ENCODE assay signal across 19 cellular contexts in the genomic region with DNA sequence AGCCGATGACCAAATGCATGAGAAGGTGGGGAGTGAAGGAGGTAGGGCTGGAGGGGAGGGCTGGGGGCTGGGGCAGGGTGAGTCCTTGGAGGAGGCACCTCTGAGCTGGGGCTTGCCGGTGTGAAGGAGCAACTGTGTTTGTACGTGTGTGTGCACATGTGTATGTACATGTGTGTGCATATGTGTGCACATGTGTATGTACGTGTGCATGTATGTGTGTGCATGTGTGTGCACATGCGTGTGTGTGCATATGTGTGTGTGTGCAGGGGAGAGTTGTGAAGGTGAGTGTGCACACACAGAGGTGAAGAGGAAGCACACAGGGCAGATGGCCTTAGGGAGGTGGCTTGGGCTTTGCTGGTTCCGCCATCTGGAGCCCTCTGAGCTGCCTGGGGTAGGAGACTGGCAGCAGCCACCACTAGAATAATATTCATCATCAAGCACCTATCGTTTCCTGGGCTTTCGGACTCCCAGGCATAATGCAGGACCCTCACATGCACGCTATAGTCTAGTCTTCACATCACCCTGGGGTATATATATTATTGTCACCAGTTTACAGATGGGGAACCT.
DNase-seq lines count a peak whose midpoint lies in the region; ATAC-seq and TF ChIP-seq lines count a peak whose summit lies in the region.
"Had no signal": no experiment of that assay in that cellular context is flagged by ENCODE, and none has a peak within 500 bp of the region (broad histone marks: within the 10 kb centered on the region; RNA-seq: fewer than 3 reads in every experiment).

No MANE protein-coding gene starts in this region.

- H4K20me1 ChIP-seq in H9 (ENCODE audit: control insufficient read depth, insufficient read depth, insufficient read length) = no peaks in the 10 kb centered on the region

- no peak overlapping the region for H2BK20ac ChIP-seq in H9 (ENCODE audit: low read depth, low read length, poor library complexity, severe bottlenecking)

- no peak overlapping the region for H2AFZ ChIP-seq in H9 (ENCODE audit: low read length)

- no peaks in the 10 kb centered on the region for H3K79me1 ChIP-seq in H9 (ENCODE audit: insufficient read depth, low read depth, low read length, poor library complexity, severe bottlenecking)

- H2AK5ac ChIP-seq in H9 (ENCODE audit: insufficient read length, low read length) = no peak overlapping the region

- TF ChIP-seq CTCF in H9 (conservative IDR thresholded peaks at IDR 0.05) (no peak), WERI-Rb-1 (IDR thresholded peaks at IDR 0.05; ENCODE audit: low read depth, low read length) (no peak), A673 (conservative IDR thresholded peaks at IDR 0.05; ENCODE audit: low read depth, low read length) (no peak), psoas muscle (IDR thresholded peaks at IDR 0.05) (no peak)

- no peak overlapping the region for H2BK5ac ChIP-seq in H9 (ENCODE audit: insufficient read length, low read length)

- no peak for ATAC-seq in psoas muscle
- ATAC-seq: SK-N-SH treated with all-trans-retinoic acid at 6 μM for 48 hours had no signal

- DNase-seq in H9 (peak; percentile 20), NCI-H1694 treated with DMSO at 0.1 percent for 48 hours (lab: John Stamatoyannopoulos, UW) (peak; percentile 60), WERI-Rb-1 (peak; percentile 73), posterior vena cava (ENCODE audit: low spot score) (peak; percentile 45), A673 (ENCODE audit: low spot score) (no peak), substantia nigra (lab: John Stamatoyannopoulos, UW) (no peak), psoas muscle (no peak)
- DNase-seq: AML-193, DND-41, KBM-7, NCI-H1417, NCI-H2029, NCI-H446, NCI-H748 treated with DMSO at 0.1 percent for 48 hours, SIG-M5 had no signal

- H2BK15ac ChIP-seq in H9 (ENCODE audit: low read depth, low read length) = no peak overlapping the region

- H4K8ac ChIP-seq in H9 (replicated peaks; ENCODE audit: insufficient read length, low read depth, low read length) = no peak overlapping the region

- H3K23me2 ChIP-seq in H9 (ENCODE audit: insufficient read length, low read depth, low read length, poor library complexity, severe bottlenecking) = no peaks in the 10 kb centered on the region

- H3K36me3 Mint-ChIP-seq in H9 (ENCODE audit: insufficient read depth in 1 of 3, low read depth in 3 of 3) = peaks cover 0 to 4% (median 0%) of the 10 kb centered on the region in 3 experiments; a peak in 1 of 7 replicates
- H3K36me3 Mint-ChIP-seq: T-cell had no signal

- H2BK120ac ChIP-seq in H9 (ENCODE audit: low read depth, low read length, poor library complexity, severe bottlenecking) = no peak overlapping the region

- no peak overlapping the region for H3K4me3 ChIP-seq in WERI-Rb-1 (ENCODE audit: low read depth, low read length)
- no peak overlapping the region for H3K4me3 ChIP-seq in A673 (ENCODE audit: low read depth, low read length, poor library complexity, severe bottlenecking)
- no peak overlapping the region for H3K4me3 ChIP-seq in psoas muscle
- H3K4me3 ChIP-seq: HAP-1 had no signal

- BruUV-seq in A673 (replicated peaks; lab: Mats Ljungman, UMichigan) = no TSS peak

- WGBS in H9 (ENCODE audit: extremely low coverage, insufficient read length, low lambda C conversion rate) = no CpG with 5 or more reads among the region's 9 CpGs
- WGBS in psoas muscle, 3 donors = 91 to 93% (median 92%) methylated on average over 9 of the region's 9 CpGs

- POLR2A ChIA-PET in A673 (lab: Charles Lee; ENCODE audit: low non-redundant PET) = no interaction called here

- no peak overlapping the region for H3K4me3 Mint-ChIP-seq in H9
- H3K4me3 Mint-ChIP-seq: T-cell had no signal

- no peak overlapping the region for H3K9ac ChIP-seq in H9 (ENCODE audit: extremely low read depth, insufficient read length, low read length)

- CTCF ChIA-PET in A673 (lab: Charles Lee) = no interaction called here

- peaks cover 15 to 19% of the 10 kb centered on the region in 2 experiments for H3K4me1 Mint-ChIP-seq in H9

- peaks cover 36% of the 10 kb centered on the region for H3K36me3 ChIP-seq in WERI-Rb-1
- H3K36me3 ChIP-seq in A673 (ENCODE audit: insufficient read depth, low read length, poor library complexity, severe bottlenecking) = no peaks in the 10 kb centered on the region
- H3K36me3 ChIP-seq in psoas muscle (ENCODE audit: insufficient read depth in 1 of 2, low read depth in 1 of 2) = no peaks in the 10 kb centered on the region
- H3K36me3 ChIP-seq: HAP-1 had no signal

- H3K27me3 Mint-ChIP-seq in H9 (ENCODE audit: low read depth) = no peaks in the 10 kb centered on the region; the same call in 1 of the 2 replicates
- H3K27me3 Mint-ChIP-seq: T-cell had no signal

- H3K27ac Mint-ChIP-seq in H9 = no peak overlapping the region; a peak in 1 of 7 replicates
- H3K27ac Mint-ChIP-seq: T-cell had no signal

- H3K9me3 ChIP-seq in H9 (ENCODE audit: control insufficient read depth, low read depth, low read length) (no peaks in the 10 kb centered on the region), WERI-Rb-1 (ENCODE audit: severe bottlenecking) (no peaks in the 10 kb centered on the region), A673 (ENCODE audit: low read depth, low read length, poor library complexity, severe bottlenecking) (no peaks in the 10 kb centered on the region), psoas muscle (no peaks in the 10 kb centered on the region)
- H3K9me3 ChIP-seq: HAP-1 had no signal

- H3T11ph ChIP-seq in H9 (ENCODE audit: low read length) = no peak overlapping the region

- no peak overlapping the region for H3K27ac ChIP-seq in H9 (ENCODE audit: insufficient read length, low read depth, low read length)
- peak overlapping the region; percentile 61 for H3K27ac ChIP-seq in WERI-Rb-1
- H3K27ac ChIP-seq in A673 (ENCODE audit: low read depth, low read length, poor library complexity, severe bottlenecking) = no peak overlapping the region
- no peak overlapping the region for H3K27ac ChIP-seq in substantia nigra (ENCODE audit: low read depth, low read length, poor library complexity, severe bottlenecking)
- H3K27ac ChIP-seq in psoas muscle = no peak overlapping the region
- H3K27ac ChIP-seq: C4-2B had no signal

- H3K4me2 ChIP-seq in H9 (ENCODE audit: insufficient read depth, insufficient read length, low read length) = no peak overlapping the region

- no peaks in the 10 kb centered on the region for H3K79me2 ChIP-seq in H9 (ENCODE audit: insufficient read depth, low read length)

- no peak overlapping the region for H3K56ac ChIP-seq in H9 (ENCODE audit: insufficient read length, low read depth, low read length)

- H4K5ac ChIP-seq in H9 (ENCODE audit: insufficient read length, low read depth, low read length) = no peak overlapping the region

- no peaks in the 10 kb centered on the region for H3K9me3 Mint-ChIP-seq in H9
- H3K9me3 Mint-ChIP-seq: T-cell had no signal

- no peak overlapping the region for H3K23ac ChIP-seq in H9 (ENCODE audit: insufficient read length, low read depth, low read length)

- H2BK12ac ChIP-seq in H9 (ENCODE audit: insufficient read length, low read depth, low read length) = no peak overlapping the region

- no peak overlapping the region for H3K18ac ChIP-seq in H9 (ENCODE audit: insufficient read length, low read depth, low read length)

- H3K14ac ChIP-seq in H9 (ENCODE audit: insufficient read depth, low read length) = no peak overlapping the region

- intact Hi-C loops in posterior vena cava (cut with DNase I) = loop anchor here (5.0 to 10.0 kb wide), 3 partner anchors 282 to 745 kb away; no protein-coding TSS in a partner anchor
- intact Hi-C loops in A673 (cut with micrococcal nuclease; ENCODE audit: unreplicated experiment) = no loop called here
- intact Hi-C loops in psoas muscle (cut with DNase I) = loop anchor here in 1 of 2 donors (5.0 kb wide), 1 partner anchor 280 kb away; no protein-coding TSS in a partner anchor

- H3K4me1 ChIP-seq in H9 (ENCODE audit: insufficient read depth, low read length) (no peaks in the 10 kb centered on the region), A673 (ENCODE audit: insufficient read depth, low read length, poor library complexity, severe bottlenecking) (peaks cover 30% of the 10 kb centered on the region), psoas muscle (no peaks in the 10 kb centered on the region)
- H3K4me1 ChIP-seq: HAP-1 had no signal

- H3K4ac ChIP-seq in H9 (ENCODE audit: low read depth, low read length) = no peak overlapping the region

- no peak overlapping the region for H4K91ac ChIP-seq in H9 (ENCODE audit: insufficient read length, low read depth, low read length)

- H3K27me3 ChIP-seq in H9 (ENCODE audit: insufficient read depth, low read length) (no peaks in the 10 kb centered on the region), WERI-Rb-1 (ENCODE audit: insufficient read depth, low read depth, severe bottlenecking) (no peaks in the 10 kb centered on the region), A673 (replicated peaks; ENCODE audit: insufficient read depth, low read depth, low read length, poor library complexity) (no peaks in the 10 kb centered on the region), psoas muscle (ENCODE audit: insufficient read depth in 3 of 3, low read length in 2 of 3) (peaks cover 0 to 2% (median 0%) of the 10 kb centered on the region in 3 donors)

Comparison
In these comparisons a context has a peak if more than half of its experiments do, and no peak if none do; other contexts are left out.
1. DNase-seq: peak in H9 (single experiment), NCI-H1694 treated with DMSO at 0.1 percent for 48 hours (single experiment), WERI-Rb-1 (single experiment) and posterior vena cava (single experiment); none in A673 (single experiment), substantia nigra (0 of 49) and psoas muscle (0 of 2).